ENCODE assay signal across 2 cellular contexts in genomic region chr18:6452194-6452593, GRCh38.
TF ChIP-seq lines count a peak whose summit lies in the region.

No MANE protein-coding gene starts in this region.

TF ChIP-seq in liver, 16 proteins besides CTCF, POLR2A, EP300 and RAD21 (continued from another document):
- TF ChIP-seq, protein P1, sequence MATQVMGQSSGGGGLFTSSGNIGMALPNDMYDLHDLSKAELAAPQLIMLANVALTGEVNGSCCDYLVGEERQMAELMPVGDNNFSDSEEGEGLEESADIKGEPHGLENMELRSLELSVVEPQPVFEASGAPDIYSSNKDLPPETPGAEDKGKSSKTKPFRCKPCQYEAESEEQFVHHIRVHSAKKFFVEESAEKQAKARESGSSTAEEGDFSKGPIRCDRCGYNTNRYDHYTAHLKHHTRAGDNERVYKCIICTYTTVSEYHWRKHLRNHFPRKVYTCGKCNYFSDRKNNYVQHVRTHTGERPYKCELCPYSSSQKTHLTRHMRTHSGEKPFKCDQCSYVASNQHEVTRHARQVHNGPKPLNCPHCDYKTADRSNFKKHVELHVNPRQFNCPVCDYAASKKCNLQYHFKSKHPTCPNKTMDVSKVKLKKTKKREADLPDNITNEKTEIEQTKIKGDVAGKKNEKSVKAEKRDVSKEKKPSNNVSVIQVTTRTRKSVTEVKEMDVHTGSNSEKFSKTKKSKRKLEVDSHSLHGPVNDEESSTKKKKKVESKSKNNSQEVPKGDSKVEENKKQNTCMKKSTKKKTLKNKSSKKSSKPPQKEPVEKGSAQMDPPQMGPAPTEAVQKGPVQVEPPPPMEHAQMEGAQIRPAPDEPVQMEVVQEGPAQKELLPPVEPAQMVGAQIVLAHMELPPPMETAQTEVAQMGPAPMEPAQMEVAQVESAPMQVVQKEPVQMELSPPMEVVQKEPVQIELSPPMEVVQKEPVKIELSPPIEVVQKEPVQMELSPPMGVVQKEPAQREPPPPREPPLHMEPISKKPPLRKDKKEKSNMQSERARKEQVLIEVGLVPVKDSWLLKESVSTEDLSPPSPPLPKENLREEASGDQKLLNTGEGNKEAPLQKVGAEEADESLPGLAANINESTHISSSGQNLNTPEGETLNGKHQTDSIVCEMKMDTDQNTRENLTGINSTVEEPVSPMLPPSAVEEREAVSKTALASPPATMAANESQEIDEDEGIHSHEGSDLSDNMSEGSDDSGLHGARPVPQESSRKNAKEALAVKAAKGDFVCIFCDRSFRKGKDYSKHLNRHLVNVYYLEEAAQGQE (IDR thresholded peaks at IDR 0.05): no peak

TF ChIP-seq in HepG2, 621 proteins besides CTCF, POLR2A, EP300 and RAD21 (continued from another document):
- TF ChIP-seq SOX6 (IDR thresholded peaks at IDR 0.05): no peak
- TF ChIP-seq SOX6 (CRISPR knock-in tag; IDR thresholded peaks at IDR 0.05): no peak
- no peak for TF ChIP-seq ETV5 (CRISPR knock-in tag; IDR thresholded peaks at IDR 0.05; ENCODE audit: borderline replicate concordance)
- TF ChIP-seq, protein P2, sequence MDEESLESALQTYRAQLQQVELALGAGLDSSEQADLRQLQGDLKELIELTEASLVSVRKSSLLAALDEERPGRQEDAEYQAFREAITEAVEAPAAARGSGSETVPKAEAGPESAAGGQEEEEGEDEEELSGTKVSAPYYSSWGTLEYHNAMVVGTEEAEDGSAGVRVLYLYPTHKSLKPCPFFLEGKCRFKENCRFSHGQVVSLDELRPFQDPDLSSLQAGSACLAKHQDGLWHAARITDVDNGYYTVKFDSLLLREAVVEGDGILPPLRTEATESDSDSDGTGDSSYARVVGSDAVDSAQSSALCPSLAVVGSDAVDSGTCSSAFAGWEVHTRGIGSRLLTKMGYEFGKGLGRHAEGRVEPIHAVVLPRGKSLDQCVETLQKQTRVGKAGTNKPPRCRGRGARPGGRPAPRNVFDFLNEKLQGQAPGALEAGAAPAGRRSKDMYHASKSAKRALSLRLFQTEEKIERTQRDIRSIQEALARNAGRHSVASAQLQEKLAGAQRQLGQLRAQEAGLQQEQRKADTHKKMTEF (CRISPR knock-in tag; IDR thresholded peaks at IDR 0.05): no peak
- TF ChIP-seq ZBTB25 (CRISPR knock-in tag; IDR thresholded peaks at IDR 0.05): no peak
- no peak for TF ChIP-seq KLF15 (CRISPR knock-in tag; IDR thresholded peaks at IDR 0.05; ENCODE audit: borderline replicate concordance)
- TF ChIP-seq MAFG (CRISPR knock-in tag; IDR thresholded peaks at IDR 0.05): no peak
- no peak for TF ChIP-seq AHDC1 (CRISPR knock-in tag; IDR thresholded peaks at IDR 0.05; ENCODE audit: borderline replicate concordance)
- TF ChIP-seq ZZZ3 (CRISPR knock-in tag; IDR thresholded peaks at IDR 0.05; ENCODE audit: borderline replicate concordance): no peak
- no peak for TF ChIP-seq ZNF496 (CRISPR knock-in tag; IDR thresholded peaks at IDR 0.05; ENCODE audit: insufficient replicate concordance)
- TF ChIP-seq, protein P3, sequence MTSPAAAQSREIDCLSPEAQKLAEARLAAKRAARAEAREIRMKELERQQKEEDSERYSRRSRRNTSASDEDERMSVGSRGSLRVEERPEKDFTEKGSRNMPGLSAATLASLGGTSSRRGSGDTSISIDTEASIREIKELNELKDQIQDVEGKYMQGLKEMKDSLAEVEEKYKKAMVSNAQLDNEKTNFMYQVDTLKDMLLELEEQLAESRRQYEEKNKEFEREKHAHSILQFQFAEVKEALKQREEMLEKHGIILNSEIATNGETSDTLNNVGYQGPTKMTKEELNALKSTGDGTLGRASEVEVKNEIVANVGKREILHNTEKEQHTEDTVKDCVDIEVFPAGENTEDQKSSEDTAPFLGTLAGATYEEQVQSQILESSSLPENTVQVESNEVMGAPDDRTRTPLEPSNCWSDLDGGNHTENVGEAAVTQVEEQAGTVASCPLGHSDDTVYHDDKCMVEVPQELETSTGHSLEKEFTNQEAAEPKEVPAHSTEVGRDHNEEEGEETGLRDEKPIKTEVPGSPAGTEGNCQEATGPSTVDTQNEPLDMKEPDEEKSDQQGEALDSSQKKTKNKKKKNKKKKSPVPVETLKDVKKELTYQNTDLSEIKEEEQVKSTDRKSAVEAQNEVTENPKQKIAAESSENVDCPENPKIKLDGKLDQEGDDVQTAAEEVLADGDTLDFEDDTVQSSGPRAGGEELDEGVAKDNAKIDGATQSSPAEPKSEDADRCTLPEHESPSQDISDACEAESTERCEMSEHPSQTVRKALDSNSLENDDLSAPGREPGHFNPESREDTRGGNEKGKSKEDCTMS (CRISPR knock-in tag; conservative IDR thresholded peaks at IDR 0.05): no peak
- no peak for TF ChIP-seq GABPA (IDR thresholded peaks at IDR 0.05; ENCODE audit: low read depth, low read length)
- no peak for TF ChIP-seq GABPA (CRISPR knock-in tag; IDR thresholded peaks at IDR 0.05; ENCODE audit: low read depth)
- TF ChIP-seq HNRNPLL (IDR thresholded peaks at IDR 0.05; ENCODE audit: low read depth, low read length, poor library complexity, severe bottlenecking): no peak
